In genomic region chr9:19049872-19050636, GRCh38 we compare ENCODE assay signal across 8 cellular contexts. TPM values are rescaled to one million over a fixed set of nuclear protein-coding genes. Genes with fewer than 3 reads are reported as not detected.
A peak's percentile ranks its signal among the peaks of the same experiment; 100 is the strongest.
DNase-seq lines count a peak whose midpoint lies in the region; ATAC-seq, FAIRE-seq and TF ChIP-seq lines count a peak whose summit lies in the region.

No MANE protein-coding gene starts in this region.

- peak overlapping the region; percentile 89 for H3K9ac ChIP-seq in HUES6 (ENCODE audit: low read length)

- intact Hi-C loops in heart left ventricle (cut with DNase I) (loop anchor here in 8 of 10 donors (1.0 to 10.0 kb wide), 9 partner anchors 75 to 415 kb away; partner anchors contain the start of gene PLIN2 (in 1 of the 8)), posterior vena cava (cut with DNase I) (loop anchor here in 1 of 2 donors (10.0 kb wide), 2 partner anchors 55 to 135 kb away; partner anchors contain the start of gene HAUS6)

- H3K4me3 ChIP-seq in HUES6 (ENCODE audit: low read depth, low read length) (peak overlapping the region; percentile 85), heart left ventricle (peak overlapping the region; percentile 71 to 98 (median 88))

- H3K27me3 Mint-ChIP-seq in activated naive CD4-positive, alpha-beta T cell treated with anti-CD3 and anti-CD28 coated beads, Interleukin-2, amount 10 ng/mL, durations not matched to agents 7 days and 5 days, result peaks cover 4% of the 10 kb centered on the region

- peak overlapping the region; percentile 87 for H3K4me3 Mint-ChIP-seq in activated naive CD4-positive, alpha-beta T cell treated with anti-CD3 and anti-CD28 coated beads, Interleukin-2, amount 10 ng/mL, durations not matched to agents 7 days and 5 days

- ATAC-seq in heart left ventricle, result peak in 1 of 4 donors; percentile 23
- no peak for ATAC-seq in HG02973 (IDR thresholded peaks at IDR 0.05; ENCODE audit: unreplicated experiment)

- H3K27ac ChIP-seq in HUES6 (ENCODE audit: low read depth, low read length) (peak overlapping the region; percentile 81; the same call in 1 of the 2 replicates), heart left ventricle (peak overlapping the region; percentile 84 to 99 (median 97))

- peak overlapping the region; percentile 98 for H3K27ac Mint-ChIP-seq in activated naive CD4-positive, alpha-beta T cell treated with anti-CD3 and anti-CD28 coated beads, Interleukin-2, amount 10 ng/mL, durations not matched to agents 7 days and 5 days

- DNase-seq in DMS53 (lab: John Stamatoyannopoulos, UW), result peak; percentile 49
- peak; percentile 32 for DNase-seq in activated naive CD4-positive, alpha-beta T cell treated with anti-CD3 and anti-CD28 coated beads, Interleukin-2, amount 10 ng/mL, durations not matched to agents 7 days and 5 days
- DNase-seq in heart left ventricle, result peak in 1 of 5 donors; percentile 12
- peak; percentile 50 for DNase-seq in pons (ENCODE audit: low spot score)
- no peak for DNase-seq in posterior vena cava (ENCODE audit: low spot score)
- DNase-seq in HTR-8/SVneo (ENCODE audit: insufficient read length, low spot score), result no peak

- H3K36me3 ChIP-seq in HUES6 (ENCODE audit: control insufficient read depth, insufficient read depth, low read length) (no peaks in the 10 kb centered on the region), heart left ventricle (peaks cover 0 to 14% (median 0%) of the 10 kb centered on the region in 9 donors)

- peaks cover 20% of the 10 kb centered on the region for H3K36me3 Mint-ChIP-seq in activated naive CD4-positive, alpha-beta T cell treated with anti-CD3 and anti-CD28 coated beads, Interleukin-2, amount 10 ng/mL, durations not matched to agents 7 days and 5 days

- peaks cover 35% of the 10 kb centered on the region for H3K4me1 Mint-ChIP-seq in activated naive CD4-positive, alpha-beta T cell treated with anti-CD3 and anti-CD28 coated beads, Interleukin-2, amount 10 ng/mL, durations not matched to agents 7 days and 5 days

- 4 to 11% (median 6%) methylated on average over 36 of the region's 36 CpGs for WGBS in heart left ventricle, 4 donors

- no peak for TF ChIP-seq CTCF in heart left ventricle (IDR thresholded peaks at IDR 0.05)

- H3K27me3 ChIP-seq in HUES6 (ENCODE audit: control insufficient read depth, insufficient read depth, low read length) (no peaks in the 10 kb centered on the region), heart left ventricle (no peaks in the 10 kb centered on the region)

- H3K9me3 Mint-ChIP-seq in activated naive CD4-positive, alpha-beta T cell treated with anti-CD3 and anti-CD28 coated beads, Interleukin-2, amount 10 ng/mL, durations not matched to agents 7 days and 5 days, result no peaks in the 10 kb centered on the region

- no peak for FAIRE-seq in HTR-8/SVneo (lab: Jason Lieb, UNC)

- H3K4me1 ChIP-seq in HUES6 (ENCODE audit: control insufficient read depth, insufficient read depth, low read length), result peaks cover 3% of the 10 kb centered on the region; the same call in 1 of the 2 replicates
- peaks cover 0 to 46% (median 30%) of the 10 kb centered on the region in 12 donors for H3K4me1 ChIP-seq in heart left ventricle

- CTCF ChIA-PET in activated naive CD4-positive, alpha-beta T cell treated with anti-CD3 and anti-CD28 coated beads, Interleukin-2, amount 10 ng/mL, durations not matched to agents 7 days and 5 days (lab: Charles Lee), result interaction anchor here (1.6 to 4.1 kb wide), 3 partner anchors 36 to 407 kb away, joined by 4 to 39 read pairs (median 19); no protein-coding TSS in a partner anchor

- H3K9me3 ChIP-seq in HUES6 (ENCODE audit: control insufficient read depth, insufficient read depth, low read depth, low read length) (no peaks in the 10 kb centered on the region), heart left ventricle (no peaks in the 10 kb centered on the region)

- no peak for TF ChIP-seq POLR2A in heart left ventricle (IDR thresholded peaks at IDR 0.05)

RNA-seq across cellular contexts. Expression of gene RRAGA, which starts 0.8 kb away (rescaled TPM):
- total RNA-seq in heart left ventricle (10 to 100 TPM; 60.1 to 93.3 (median 83.6) TPM), posterior vena cava (10 to 100 TPM; 88.3 to 88.7 TPM)
- polyA plus RNA-seq in heart left ventricle, result 100 to 1,000 TPM in 1 of 2 donors, 10 to 100 TPM in 1; 47.1 to 107 TPM

RNA-seq across cellular contexts. Expression of gene SAXO1, which starts 17.0 kb away (rescaled TPM):
- under 1 TPM in 3 of 9 donors, not detected in 6; 0.09 to 0.21 (median 0.11) TPM for total RNA-seq in heart left ventricle
- polyA plus RNA-seq in heart left ventricle, result not detected
- under 1 TPM; 0.05 to 0.28 TPM for total RNA-seq in posterior vena cava

RNA-seq across cellular contexts. Expression of gene HAUS6, which starts 52.6 kb away (rescaled TPM):
- 1 to 10 TPM; 4.6 to 8.8 (median 7.3) TPM for total RNA-seq in heart left ventricle
- polyA plus RNA-seq in heart left ventricle, result 1 to 10 TPM; 1.7 to 4.6 TPM
- 10 to 100 TPM in 1 of 2 donors, 1 to 10 TPM in 1; 9.8 to 10.5 TPM for total RNA-seq in posterior vena cava

Comparison
In these comparisons a context has a peak if more than half of its experiments do, and no peak if none do; other contexts are left out.
1. DNase-seq: peak in DMS53 (single experiment), activated naive CD4-positive, alpha-beta T cell treated with anti-CD3 and anti-CD28 coated beads, Interleukin-2, amount 10 ng/mL, durations not matched to agents 7 days and 5 days (single experiment) and pons (single experiment); none in posterior vena cava (single experiment) and HTR-8/SVneo (single experiment).